Comparison of ENCODE assay signal across 2 cellular contexts in genomic region chr10:5468262-5469106, GRCh38.
TF ChIP-seq lines count a peak whose summit lies in the region.

No MANE protein-coding gene starts in this region.

TF ChIP-seq in IMR-90, 13 proteins besides CTCF, POLR2A, EP300 and RAD21:
- TF ChIP-seq RFX5 (IDR thresholded peaks at IDR 0.05; ENCODE audit: low read depth, low read length): no peak
- TF ChIP-seq SMC3 (IDR thresholded peaks at IDR 0.05; ENCODE audit: low read depth, low read length): no peak
- TF ChIP-seq ELK1 (IDR thresholded peaks at IDR 0.05; ENCODE audit: borderline replicate concordance, low read depth, low read length): no peak
- TF ChIP-seq MAFK (IDR thresholded peaks at IDR 0.05; ENCODE audit: low read depth, low read length): no peak
- no peak for TF ChIP-seq MXI1 (IDR thresholded peaks at IDR 0.05; ENCODE audit: borderline replicate concordance, low read depth, low read length)
- TF ChIP-seq USF2 (IDR thresholded peaks at IDR 0.05; ENCODE audit: low read depth, low read length): no peak
- TF ChIP-seq NFE2L2 (IDR thresholded peaks at IDR 0.05; ENCODE audit: low read depth, low read length): no peak
- TF ChIP-seq BHLHE40 (IDR thresholded peaks at IDR 0.05; ENCODE audit: low read depth, low read length): no peak
- TF ChIP-seq RCOR1 (IDR thresholded peaks at IDR 0.05; ENCODE audit: insufficient replicate concordance, low read length): no peak
- TF ChIP-seq MAZ (IDR thresholded peaks at IDR 0.05; ENCODE audit: borderline replicate concordance, low read depth, low read length): no peak
- TF ChIP-seq CEBPB (IDR thresholded peaks at IDR 0.05; ENCODE audit: low read depth, low read length): no peak
- no peak for TF ChIP-seq FOS (IDR thresholded peaks at IDR 0.05; ENCODE audit: low read depth, low read length)
- no peak for TF ChIP-seq CHD1 (IDR thresholded peaks at IDR 0.05; ENCODE audit: low read depth, low read length)

TF ChIP-seq in H1, 55 proteins besides CTCF, POLR2A, EP300 and RAD21:
- TF ChIP-seq PHF8 (conservative IDR thresholded peaks at IDR 0.05; ENCODE audit: low read depth, low read length) (no peak), E2F6 (IDR thresholded peaks at IDR 0.05) (no peak), NANOG (IDR thresholded peaks at IDR 0.05; ENCODE audit: insufficient read depth, low read depth, low read length, poor library complexity, severe bottlenecking) (no peak), HDAC6 (IDR thresholded peaks at IDR 0.05; ENCODE audit: low read depth, low read length) (no peak), ATF2 (IDR thresholded peaks at IDR 0.05; ENCODE audit: low read length) (no peak)
